7 cellular contexts compared by ENCODE assay signal in genomic region chr14:104690266-104690711, GRCh38. TPM values are rescaled to one million over a fixed set of nuclear protein-coding genes. Genes with fewer than 3 reads are reported as not detected.
A peak's percentile ranks its signal among the peaks of the same experiment; 100 is the strongest.
DNase-seq lines count a peak whose midpoint lies in the region.

No MANE protein-coding gene starts in this region.

- H3K27ac Mint-ChIP-seq in activated naive CD8-positive, alpha-beta T cell treated with anti-CD3 and anti-CD28 coated beads for 36 hours = peak overlapping the region; percentile 72

- no peak for DNase-seq in activated naive CD8-positive, alpha-beta T cell treated with anti-CD3 and anti-CD28 coated beads for 36 hours
- DNase-seq in NCI-H2029 treated with DMSO at 0.1 percent for 48 hours (lab: John Stamatoyannopoulos, UW) = no peak
- DNase-seq in stimulated activated CD4-positive, alpha-beta T cell treated with anti-CD3 and anti-CD28 coated beads, Interleukin-4, amount 100 ng/mL, for 4 hours = no peak
- DNase-seq in NCI-H1048 (lab: John Stamatoyannopoulos, UW) = no peak

- no peak overlapping the region for H3K9ac ChIP-seq in HUES48 (ENCODE audit: low read depth, low read length)
- peak overlapping the region; percentile 78 for H3K9ac ChIP-seq in iPS-20b (ENCODE audit: low read depth, low read length)
- H3K9ac ChIP-seq in subcutaneous abdominal adipose tissue (ENCODE audit: low read length in 5 of 5) = peak overlapping the region; percentile 59 to 99 (median 93)

- no peaks in the 10 kb centered on the region for H3K27me3 Mint-ChIP-seq in activated naive CD8-positive, alpha-beta T cell treated with anti-CD3 and anti-CD28 coated beads for 36 hours

- no peaks in the 10 kb centered on the region for H3K9me3 ChIP-seq in HUES48 (ENCODE audit: control insufficient read depth, insufficient read depth, low read length)
- no peaks in the 10 kb centered on the region for H3K9me3 ChIP-seq in iPS-20b (ENCODE audit: insufficient read depth, low read depth, low read length)
- H3K9me3 ChIP-seq in subcutaneous abdominal adipose tissue (ENCODE audit: control insufficient read depth in 5 of 5, low read length in 5 of 5) = no peaks in the 10 kb centered on the region

- H3K27ac ChIP-seq in HUES48 (ENCODE audit: low read depth, low read length) = no peak overlapping the region
- H3K27ac ChIP-seq in iPS-20b (ENCODE audit: low read length) = no peak overlapping the region
- H3K27ac ChIP-seq in subcutaneous abdominal adipose tissue (ENCODE audit: low read depth, low read length) = peak overlapping the region; percentile 95

- H3K4me3 Mint-ChIP-seq in activated naive CD8-positive, alpha-beta T cell treated with anti-CD3 and anti-CD28 coated beads for 36 hours = peak overlapping the region; percentile 81

- H3K4me1 Mint-ChIP-seq in activated naive CD8-positive, alpha-beta T cell treated with anti-CD3 and anti-CD28 coated beads for 36 hours = peaks cover 40% of the 10 kb centered on the region

- H3K36me3 ChIP-seq in HUES48 (ENCODE audit: control insufficient read depth, insufficient read depth, low read length) (no peaks in the 10 kb centered on the region), iPS-20b (ENCODE audit: insufficient read depth, low read depth, low read length) (no peaks in the 10 kb centered on the region), subcutaneous abdominal adipose tissue (ENCODE audit: control insufficient read depth in 5 of 5, insufficient read depth in 5 of 5, low read length in 5 of 5) (peaks cover 0 to 7% (median 0%) of the 10 kb centered on the region in 5 donors)

- H3K27me3 ChIP-seq in HUES48 (ENCODE audit: control insufficient read depth, insufficient read depth, low read length) (no peaks in the 10 kb centered on the region), iPS-20b (ENCODE audit: insufficient read depth, low read length) (no peaks in the 10 kb centered on the region; the same call in 1 of the 2 replicates), subcutaneous abdominal adipose tissue (ENCODE audit: control insufficient read depth in 5 of 5, insufficient read depth in 4 of 5, low read length in 5 of 5) (no peaks in the 10 kb centered on the region)

- no peaks in the 10 kb centered on the region for H3K9me3 Mint-ChIP-seq in activated naive CD8-positive, alpha-beta T cell treated with anti-CD3 and anti-CD28 coated beads for 36 hours

- no peaks in the 10 kb centered on the region for H3K36me3 Mint-ChIP-seq in activated naive CD8-positive, alpha-beta T cell treated with anti-CD3 and anti-CD28 coated beads for 36 hours

- H3K4me3 ChIP-seq in HUES48 (ENCODE audit: low read depth, low read length) (peak overlapping the region; percentile 70), iPS-20b (ENCODE audit: low read length) (peak overlapping the region; percentile 78), subcutaneous abdominal adipose tissue (ENCODE audit: low read depth in 1 of 5, low read length in 5 of 5) (peak overlapping the region; percentile 68 to 92 (median 80))

- H3K4me1 ChIP-seq in HUES48 (ENCODE audit: control insufficient read depth, insufficient read depth, low read length) (peaks cover 44% of the 10 kb centered on the region), iPS-20b (ENCODE audit: insufficient read depth, low read length) (peaks cover 18% of the 10 kb centered on the region), subcutaneous abdominal adipose tissue (ENCODE audit: control insufficient read depth in 5 of 5, insufficient read depth in 5 of 5, low read length in 5 of 5) (peaks cover 13 to 82% (median 78%) of the 10 kb centered on the region in 5 donors)

RNA-seq across cellular contexts. Expression of gene INF2, which starts 0.9 kb away (rescaled TPM):
- 10 to 100 TPM; 67.8 TPM for total RNA-seq in activated naive CD8-positive, alpha-beta T cell treated with anti-CD3 and anti-CD28 coated beads for 36 hours

RNA-seq across cellular contexts. Expression of gene ADSS1, which starts 33.7 kb away (rescaled TPM):
- 1 to 10 TPM in 1 of 2 experiments, under 1 TPM in 1; 0.87 to 1.7 TPM for total RNA-seq in activated naive CD8-positive, alpha-beta T cell treated with anti-CD3 and anti-CD28 coated beads for 36 hours
